In genomic region chr14:64196668-64197411, GRCh38 we compare ENCODE assay signal across 9 cellular contexts.
DNase-seq lines count a peak whose midpoint lies in the region; ATAC-seq, FAIRE-seq and TF ChIP-seq lines count a peak whose summit lies in the region.
"Had no signal": no experiment of that assay in that cellular context is flagged by ENCODE, and none has a peak within 500 bp of the region (broad histone marks: within the 10 kb centered on the region; RNA-seq: fewer than 3 reads in every experiment).

No MANE protein-coding gene starts in this region.

- H3K9me3 ChIP-seq in K562 (replicated peaks; ENCODE audit: control insufficient read depth, insufficient read depth, low read depth, low read length) (no peaks in the 10 kb centered on the region), spleen (no peaks in the 10 kb centered on the region)

- peaks cover 5 to 22% of the 10 kb centered on the region in 2 experiments; a peak in 4 of 5 replicates for H3K4me1 ChIP-seq in K562 (replicated peaks in 1 of 2; ENCODE audit: control insufficient read depth in 2 of 2, insufficient read depth in 2 of 2, low read length in 2 of 2)
- peaks cover 25 to 69% (median 43%) of the 10 kb centered on the region in 6 donors for H3K4me1 ChIP-seq in spleen

- TF ChIP-seq RAD21 in K562 (CRISPR knock-in tag; conservative IDR thresholded peaks at IDR 0.05 in 1 of 2, IDR thresholded peaks at IDR 0.05 in 1 of 2), result no peak

- H3K9me1 ChIP-seq in K562 (ENCODE audit: control insufficient read depth, insufficient read depth, low read length), result no peaks in the 10 kb centered on the region

- ATAC-seq in GM19035 (IDR thresholded peaks at IDR 0.05; ENCODE audit: unreplicated experiment) (peak; percentile 52), K562 (peak; percentile 34; the same call in 2 of the 3 replicates), HG03571 (IDR thresholded peaks at IDR 0.05; ENCODE audit: unreplicated experiment) (no peak), HG03045 (IDR thresholded peaks at IDR 0.05; ENCODE audit: unreplicated experiment) (no peak)

- H3K36me3 ChIP-seq in K562 (ENCODE audit: control insufficient read depth, insufficient read depth, low read length), result no peaks in the 10 kb centered on the region
- peaks cover 0 to 4% (median 0%) of the 10 kb centered on the region in 6 donors for H3K36me3 ChIP-seq in spleen

- DNase-seq in AG04449 (ENCODE audit: low read depth, low spot score), result no peak
- DNase-seq in NCI-H1694 treated with DMSO at 0.1 percent for 48 hours (lab: John Stamatoyannopoulos, UW), result peak; percentile 88
- DNase-seq in K562 (ENCODE audit: extremely low read depth in 1 of 4, low spot score in 3 of 4), result peak in 1 of 4 experiments; percentile 13
- DNase-seq in iPS-NIHi7 (ENCODE audit: extremely low spot score), result peak; percentile 68
- peak; percentile 85 for DNase-seq in spleen

- TF ChIP-seq POLR2A in K562 (conservative IDR thresholded peaks at IDR 0.05) (no peak), spleen (IDR thresholded peaks at IDR 0.05) (no peak)

- no peak for FAIRE-seq in K562 (lab: Jason Lieb, UNC)
- FAIRE-seq: endometrium had no signal

- peak overlapping the region; percentile 57 for H3K4me3 ChIP-seq in AG04449 (ENCODE audit: low read depth, low read length)
- no peak overlapping the region for H3K4me3 ChIP-seq in K562
- peak overlapping the region in 6 of 8 donors; percentile 17 to 62 (median 28) for H3K4me3 ChIP-seq in spleen

- no peak for TF ChIP-seq EP300 in K562 (IDR thresholded peaks at IDR 0.05; ENCODE audit: low read length)

- CTCF ChIA-PET in AG04449 (lab: Yijun Ruan, JAX), result interaction anchor here (1.3 kb wide), 1 partner anchor 68 kb away, joined by 3 read pairs; no protein-coding TSS in a partner anchor
- CTCF ChIA-PET in K562 (lab: Yijun Ruan, JAX; ENCODE audit: low intra/inter-chr PET ratio), result no interaction called here

- TF ChIP-seq CTCF in AG04449 (IDR thresholded peaks at IDR 0.05; ENCODE audit: insufficient read depth, low read length, missing control alignments) (no peak), K562 (IDR thresholded peaks at IDR 0.05 in 2 of 3, conservative IDR thresholded peaks at IDR 0.05 in 1 of 3; ENCODE audit: insufficient read depth in 2 of 3, low read depth in 1 of 3, low read length in 3 of 3) (no peak), spleen (IDR thresholded peaks at IDR 0.05 in 8 of 11, conservative IDR thresholded peaks at IDR 0.05 in 3 of 11) (no peak)

- POLR2A ChIA-PET in AG04449 (lab: Yijun Ruan, JAX) (interaction anchor here (0.6 kb wide), 1 partner anchor 328 kb away, joined by 3 read pairs; no protein-coding TSS in a partner anchor), K562 (lab: Yijun Ruan, JAX) (interaction anchor here (0.6 to 1.7 kb wide), 3 partner anchors 13 to 253 kb away, joined by 3 to 4 read pairs (median 3); no protein-coding TSS in a partner anchor)

- 43% methylated on average over 13 of the region's 22 CpGs for WGBS in K562 (ENCODE audit: insufficient coverage, low coverage, missing lambda C conversion rate)
- 14 to 25% (median 22%) methylated on average over 22 of the region's 22 CpGs for WGBS in spleen, 5 donors

- intact Hi-C loops in K562 (cut with micrococcal nuclease), result no loop called here
- intact Hi-C loops in spleen (cut with DNase I; ENCODE audit: low total_unique reads), result no loop called here

- H2AFZ ChIP-seq in K562 (ENCODE audit: low read depth, low read length), result peak overlapping the region; percentile 74

- peak overlapping the region; percentile 16; the same call in 1 of the 2 replicates for H3K4me2 ChIP-seq in K562 (ENCODE audit: insufficient read depth, low read length)

- no peaks in the 10 kb centered on the region for H4K20me1 ChIP-seq in K562 (replicated peaks; ENCODE audit: control insufficient read depth, insufficient read depth, low read length)

- BruUV-seq in K562 (replicated peaks; lab: Mats Ljungman, UMichigan), result no TSS peak

- H3K27me3 ChIP-seq in K562 (ENCODE audit: control insufficient read depth in 2 of 2, insufficient read depth in 2 of 2, low read length in 2 of 2) (no peaks in the 10 kb centered on the region), spleen (replicated peaks in 1 of 7) (no peaks in the 10 kb centered on the region)

- no peaks in the 10 kb centered on the region for H3K79me2 ChIP-seq in K562 (ENCODE audit: control insufficient read depth, insufficient read depth, low read length)

- in situ Hi-C loops in K562 (cut with MboI), result no loop called here

- H3K27ac ChIP-seq in K562 (ENCODE audit: extremely low read depth, low read depth, low read length) (no peak overlapping the region), spleen (peak overlapping the region; percentile 37 to 87 (median 76))

- H3K9ac ChIP-seq in K562 (ENCODE audit: insufficient read depth in 1 of 2, low read depth in 2 of 2, low read length in 2 of 2), result peak overlapping the region in 1 of 2 experiments; percentile 81; a peak in 1 of 4 replicates

TF ChIP-seq in K562, 482 proteins besides CTCF, POLR2A, EP300 and RAD21:
- TF ChIP-seq RBM17 (IDR thresholded peaks at IDR 0.05; ENCODE audit: borderline replicate concordance, low read depth, low read length) (no peak), ARNT (IDR thresholded peaks at IDR 0.05) (no peak), PHB (CRISPR knock-in tag; IDR thresholded peaks at IDR 0.05) (no peak), REST (CRISPR knock-in tag; IDR thresholded peaks at IDR 0.05; ENCODE audit: low read depth) (no peak)
TF ChIP-seq in K562: peak in this region for 0.

Comparison
In these comparisons a context has a peak if more than half of its experiments do, and no peak if none do; other contexts are left out.
1. ATAC-seq: peak in GM19035 (single experiment) and K562 (single experiment); none in HG03571 (single experiment) and HG03045 (single experiment).